In genomic region chr12:32586390-32586789, GRCh38 we compare ENCODE assay signal across 11 cellular contexts.
DNase-seq lines count a peak whose midpoint lies in the region; ATAC-seq and TF ChIP-seq lines count a peak whose summit lies in the region.
"Had no signal": no experiment of that assay in that cellular context is flagged by ENCODE, and none has a peak within 500 bp of the region (broad histone marks: within the 10 kb centered on the region; RNA-seq: fewer than 3 reads in every experiment).

No MANE protein-coding gene starts in this region.

- TF ChIP-seq CTCF in NB4 (IDR thresholded peaks at IDR 0.05; ENCODE audit: low read depth, low read length) (no peak), astrocyte of the cerebellum (IDR thresholded peaks at IDR 0.05; ENCODE audit: low read depth, low read length, missing control alignments) (no peak)

- DNase-seq in EL (peak; percentile 60), NB4 (ENCODE audit: low read depth) (peak; percentile 76), astrocyte of the cerebellum (ENCODE audit: low read depth) (peak; percentile 20), myocyte (ENCODE audit: low read depth) (peak; percentile 72), NCI-H146 treated with DMSO at 0.1 percent for 48 hours (lab: John Stamatoyannopoulos, UW; ENCODE audit: unreplicated experiment) (no peak), SHP77 (lab: John Stamatoyannopoulos, UW) (no peak)
- DNase-seq: activated naive CD4-positive, alpha-beta T cell; gastrocnemius medialis; NCI-H2081 had no signal

- no peak overlapping the region for H3K4me3 ChIP-seq in NB4 (ENCODE audit: low read depth, low read length)
- H3K4me3 ChIP-seq in astrocyte of the cerebellum (ENCODE audit: low read depth, low read length): no peak overlapping the region
- H3K4me3 ChIP-seq: gastrocnemius medialis had no signal

- in situ Hi-C loops in astrocyte of the cerebellum (cut with HindIII; ENCODE audit: low sequenced_read_pairs): no loop called here

- no peak for TF ChIP-seq POLR2A in NB4 (IDR thresholded peaks at IDR 0.05; ENCODE audit: extremely low read depth, insufficient read length)

- ATAC-seq in HG02798 (IDR thresholded peaks at IDR 0.05; ENCODE audit: poor library complexity, unreplicated experiment) (no peak), GM18498 (IDR thresholded peaks at IDR 0.05; ENCODE audit: unreplicated experiment) (no peak)
- ATAC-seq: gastrocnemius medialis had no signal

Comparison
In these comparisons a context has a peak if more than half of its experiments do, and no peak if none do; other contexts are left out.
1. DNase-seq: peak in EL (single experiment), NB4 (single experiment), astrocyte of the cerebellum (single experiment) and myocyte (single experiment); none in NCI-H146 treated with DMSO at 0.1 percent for 48 hours (single experiment) and SHP77 (0 of 2).